8 cellular contexts compared by ENCODE assay signal in the genomic region with DNA sequence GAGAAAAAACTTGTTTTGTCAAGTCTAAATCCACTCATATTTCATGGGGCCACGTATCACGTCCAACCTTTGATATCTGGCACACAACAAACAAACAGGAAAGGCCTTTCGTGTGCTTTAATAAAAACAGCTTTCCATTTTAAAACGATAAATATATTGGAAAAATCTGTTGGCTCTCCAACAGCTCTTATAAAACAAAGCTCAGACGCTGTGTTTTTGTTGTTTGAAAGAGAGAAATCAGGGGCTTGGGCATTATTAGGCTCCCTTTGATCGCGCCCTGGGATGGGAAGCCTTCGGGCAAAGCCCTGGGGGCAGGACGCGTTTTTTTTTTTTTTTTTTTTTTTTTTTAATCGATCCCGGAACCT. TPM values are rescaled to one million over a fixed set of nuclear protein-coding genes. Genes with fewer than 3 reads are reported as not detected.
DNase-seq lines count a peak whose midpoint lies in the region; ATAC-seq and TF ChIP-seq lines count a peak whose summit lies in the region.

No MANE protein-coding gene starts in this region.

- no peak overlapping the region for H3K9ac ChIP-seq in endodermal cell (ENCODE audit: extremely low read depth, low read length, poor library complexity, severe bottlenecking)
- H3K9ac ChIP-seq in neuronal stem cell (ENCODE audit: low read depth, low read length, poor library complexity): no peak overlapping the region

- POLR2A ChIA-PET in Caco-2 (lab: Charles Lee): no interaction called here

- peaks cover 7% of the 10 kb centered on the region for H3K4me1 Mint-ChIP-seq in Caco-2 (ENCODE audit: low read depth, unreplicated experiment)
- H3K4me1 Mint-ChIP-seq in endodermal cell: peaks cover 31% of the 10 kb centered on the region

- H3K27ac ChIP-seq in endodermal cell (ENCODE audit: low read depth, low read length) (peak overlapping the region; percentile 78), neuronal stem cell (replicated peaks; ENCODE audit: low read length) (peak overlapping the region; percentile 52)

- H3K4me1 ChIP-seq in Caco-2: 0 out of 2 replicates have a peak, but pooled peaks cover 13% of the 10 kb centered on the region
- peaks cover 4% of the 10 kb centered on the region for H3K4me1 ChIP-seq in endodermal cell (ENCODE audit: control insufficient read depth, insufficient read depth, low read length)
- H3K4me1 ChIP-seq in neuronal stem cell (ENCODE audit: control insufficient read depth in 2 of 2, insufficient read depth in 1 of 2, low read depth in 1 of 2, low read length in 2 of 2): peaks cover 0 to 7% of the 10 kb centered on the region in 2 donors

- TF ChIP-seq CTCF in Caco-2 (IDR thresholded peaks at IDR 0.05; ENCODE audit: insufficient read depth in 1 of 2, low read depth in 1 of 2, low read length in 1 of 2, severe bottlenecking in 1 of 2, unreplicated experiment in 1 of 2) (no peak), endodermal cell (conservative IDR thresholded peaks at IDR 0.05) (no peak)

- H3K36me3 ChIP-seq in Caco-2 (ENCODE audit: control insufficient read depth, insufficient read depth, low read length): no peaks in the 10 kb centered on the region
- peaks cover 16% of the 10 kb centered on the region for H3K36me3 ChIP-seq in endodermal cell (ENCODE audit: control insufficient read depth, insufficient read depth, low read length)
- peaks cover 0 to 13% of the 10 kb centered on the region in 2 donors for H3K36me3 ChIP-seq in neuronal stem cell (replicated peaks in 1 of 2; ENCODE audit: control insufficient read depth in 2 of 2, insufficient read depth in 2 of 2, low read length in 2 of 2)

- intact Hi-C loops in Caco-2 (cut with micrococcal nuclease; ENCODE audit: unreplicated experiment): no loop called here

- DNase-seq in Caco-2: no peak
- DNase-seq in NCI-H1694 (lab: John Stamatoyannopoulos, UW): peak; percentile 52
- DNase-seq in endodermal cell: no peak
- no peak for DNase-seq in neuronal stem cell (ENCODE audit: low spot score)
- DNase-seq in effector CD8-positive, alpha-beta T cell (lab: John Stamatoyannopoulos, UW): no peak
- DNase-seq in NOMO-1 (lab: John Stamatoyannopoulos, UW; ENCODE audit: unreplicated experiment in 2 of 2): no peak
- DNase-seq in NCI-H2227 treated with DMSO at 0.1 percent for 48 hours (lab: John Stamatoyannopoulos, UW): no peak

- no peak overlapping the region for H3K4ac ChIP-seq in neuronal stem cell (ENCODE audit: low read length)

- no peak overlapping the region for H4K91ac ChIP-seq in neuronal stem cell (ENCODE audit: low read depth, low read length, poor library complexity)

- peak overlapping the region; percentile 91 for H3K4me3 Mint-ChIP-seq in Caco-2 (ENCODE audit: unreplicated experiment)
- peak overlapping the region; percentile 97 for H3K4me3 Mint-ChIP-seq in endodermal cell

- peaks cover 5% of the 10 kb centered on the region for H3K79me1 ChIP-seq in neuronal stem cell (ENCODE audit: low read depth, low read length)

- H2AFZ ChIP-seq in neuronal stem cell (ENCODE audit: low read length): peak overlapping the region; percentile 78

- no peak overlapping the region for H2BK12ac ChIP-seq in neuronal stem cell (ENCODE audit: low read length)

- WGBS in endodermal cell (ENCODE audit: insufficient coverage in 1 of 2, insufficient read length in 1 of 2), 2 experiments: 17% methylated on average over 12 of the region's 12 CpGs; no CpG with 5 or more reads in 1 of the 2 experiments
- no CpG with 5 or more reads among the region's 12 CpGs for WGBS in neuronal stem cell (ENCODE audit: extremely low coverage in 2 of 2, insufficient read length in 2 of 2, insufficient replicate concordance in 1 of 2), 2 donors

- CTCF ChIA-PET in Caco-2 (lab: Charles Lee): interaction anchor here (0.7 kb wide), 1 partner anchor 84 kb away, joined by 3 read pairs; no protein-coding TSS in a partner anchor

- H3K4me2 ChIP-seq in neuronal stem cell (ENCODE audit: insufficient read depth, low read length, poor library complexity, severe bottlenecking): no peak overlapping the region

- H3K18ac ChIP-seq in neuronal stem cell (ENCODE audit: low read length): no peak overlapping the region

- H3K36me3 Mint-ChIP-seq in Caco-2 (ENCODE audit: insufficient read depth, unreplicated experiment): peaks cover 19% of the 10 kb centered on the region
- H3K36me3 Mint-ChIP-seq in endodermal cell (ENCODE audit: low read depth): peaks cover 35% of the 10 kb centered on the region

- no peak overlapping the region for H3K14ac ChIP-seq in neuronal stem cell (ENCODE audit: low read length)

- H3K27ac Mint-ChIP-seq in Caco-2 (ENCODE audit: unreplicated experiment): peak overlapping the region; percentile 63
- peak overlapping the region; percentile 41 for H3K27ac Mint-ChIP-seq in endodermal cell

- BruUV-seq in Caco-2 (replicated peaks; lab: Mats Ljungman, UMichigan): no TSS peak

- H3K27me3 Mint-ChIP-seq in Caco-2 (ENCODE audit: insufficient read depth, unreplicated experiment) (no peaks in the 10 kb centered on the region), endodermal cell (ENCODE audit: insufficient read depth) (peaks cover 2% of the 10 kb centered on the region)

- peaks cover 18% of the 10 kb centered on the region for H3K9me3 Mint-ChIP-seq in Caco-2 (ENCODE audit: unreplicated experiment)
- peaks cover 26% of the 10 kb centered on the region for H3K9me3 Mint-ChIP-seq in endodermal cell

- H3K23ac ChIP-seq in neuronal stem cell (ENCODE audit: low read depth, low read length, poor library complexity): no peak overlapping the region

- H2BK120ac ChIP-seq in neuronal stem cell (ENCODE audit: low read depth, low read length): no peak overlapping the region

- H2AK5ac ChIP-seq in neuronal stem cell (ENCODE audit: low read depth, low read length): no peak overlapping the region

- H4K8ac ChIP-seq in neuronal stem cell (ENCODE audit: low read depth, low read length): no peak overlapping the region

- H3K27me3 ChIP-seq in Caco-2 (replicated peaks; ENCODE audit: control insufficient read depth, insufficient read depth, low read length) (no peaks in the 10 kb centered on the region), endodermal cell (ENCODE audit: control insufficient read depth, insufficient read depth, low read length, poor library complexity, severe bottlenecking) (no peaks in the 10 kb centered on the region), neuronal stem cell (ENCODE audit: control insufficient read depth in 3 of 3, insufficient read depth in 3 of 3, low read depth in 1 of 3, low read length in 3 of 3) (no peaks in the 10 kb centered on the region)

- no peak overlapping the region for H2BK5ac ChIP-seq in neuronal stem cell (ENCODE audit: low read length)

- no peak for ATAC-seq in GM21390 (IDR thresholded peaks at IDR 0.05; ENCODE audit: unreplicated experiment)

- H3K9me3 ChIP-seq in Caco-2: no peaks in the 10 kb centered on the region; the same call in 1 of the 2 replicates
- peaks cover 27% of the 10 kb centered on the region for H3K9me3 ChIP-seq in endodermal cell (ENCODE audit: control insufficient read depth, low read length)
- H3K9me3 ChIP-seq in neuronal stem cell (replicated peaks in 1 of 2; ENCODE audit: control insufficient read depth in 2 of 2, insufficient read depth in 1 of 2, low read depth in 1 of 2, low read length in 2 of 2): peaks cover 0 to 17% of the 10 kb centered on the region in 2 donors

- H2BK15ac ChIP-seq in neuronal stem cell (ENCODE audit: low read length): no peak overlapping the region

- H3K4me3 ChIP-seq in Caco-2 (ENCODE audit: low read depth, low read length) (peak overlapping the region; percentile 39), endodermal cell (ENCODE audit: low read length) (peak overlapping the region; percentile 71), neuronal stem cell (ENCODE audit: low read length in 2 of 2) (peak overlapping the region in 1 of 2 donors; percentile 27)

RNA-seq across cellular contexts. Expression of gene PLEKHA5, which starts 0.4 kb away (rescaled TPM):
- total RNA-seq in Caco-2 (2022) (69.1 and 79.2 TPM in 2 replicates), endodermal cell (100 to 1,000 TPM in 1 of 2 donors, 10 to 100 TPM in 1; 48.5 to 139 TPM)
- polyA plus RNA-seq in endodermal cell (2013, experiment 1 of 2): 68.6 TPM
- polyA plus RNA-seq in endodermal cell (2013, experiment 2 of 2): 71.7 TPM
- 38.1 TPM for polyA plus RNA-seq in neuronal stem cell (2013, experiment 1 of 2)
- polyA plus RNA-seq in neuronal stem cell (2013, experiment 2 of 2): 38.6 TPM
